ENCODE assay signal across 20 cellular contexts in the genomic region with DNA sequence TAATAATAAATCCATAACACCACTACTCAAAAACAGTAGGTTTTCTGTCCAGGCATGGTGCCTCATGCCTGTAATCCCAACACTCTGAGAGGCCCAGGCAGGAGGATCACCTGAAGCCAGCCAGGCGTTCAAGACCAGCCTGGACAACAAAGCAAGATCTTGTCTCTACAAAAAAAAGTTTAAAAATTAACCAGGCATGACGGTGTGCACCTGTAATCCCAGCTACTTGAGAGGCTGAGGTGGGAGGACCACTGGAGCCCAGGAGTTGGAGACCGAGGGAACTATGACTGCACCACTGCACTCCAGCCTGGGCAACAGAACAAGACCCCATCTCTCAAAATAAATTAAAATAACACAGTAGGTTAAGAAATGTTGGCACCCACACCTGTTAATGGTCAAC. TPM values are rescaled to one million over a fixed set of nuclear protein-coding genes. Genes with fewer than 3 reads are reported as not detected.
A peak's percentile ranks its signal among the peaks of the same experiment; 100 is the strongest.
DNase-seq lines count a peak whose midpoint lies in the region; ATAC-seq and TF ChIP-seq lines count a peak whose summit lies in the region.
"Had no signal": no experiment of that assay in that cellular context is flagged by ENCODE, and none has a peak within 500 bp of the region (broad histone marks: within the 10 kb centered on the region; RNA-seq: fewer than 3 reads in every experiment).

No MANE protein-coding gene starts in this region.

- H2BK120ac ChIP-seq in IMR-90 (ENCODE audit: low read depth, low read length), result no peak overlapping the region

- H2AK9ac ChIP-seq in IMR-90 (replicated peaks; ENCODE audit: low read depth, low read length, poor library complexity), result no peak overlapping the region

- dilution Hi-C loops in IMR-90 (cut with HindIII; ENCODE audit: low sequenced_read_pairs, unreplicated experiment), result no loop called here

- TF ChIP-seq RAD21 in IMR-90 (IDR thresholded peaks at IDR 0.05; ENCODE audit: low read length), result no peak

- H3K27ac ChIP-seq in CD4-positive, alpha-beta T cell (ENCODE audit: low read depth, low read length), result peak overlapping the region; percentile 2
- peak overlapping the region; percentile 7; the same call in 1 of the 2 replicates for H3K27ac ChIP-seq in IMR-90 (ENCODE audit: insufficient read depth, low read length)
- no peak overlapping the region for H3K27ac ChIP-seq in naive thymus-derived CD4-positive, alpha-beta T cell (ENCODE audit: low read depth, low read length)
- H3K27ac ChIP-seq: neutrophil, uterus had no signal

- no peak overlapping the region for H2BK15ac ChIP-seq in IMR-90 (ENCODE audit: low read depth, low read length)

- H3K27me3 ChIP-seq in CD4-positive, alpha-beta T cell (ENCODE audit: control insufficient read depth, insufficient read depth, low read length), result no peaks in the 10 kb centered on the region
- no peaks in the 10 kb centered on the region for H3K27me3 ChIP-seq in IMR-90 (ENCODE audit: control insufficient read depth, insufficient read depth, low read length)
- no peaks in the 10 kb centered on the region for H3K27me3 ChIP-seq in adipocyte (replicated peaks; ENCODE audit: control insufficient read depth, insufficient read depth, low read length)
- no peaks in the 10 kb centered on the region for H3K27me3 ChIP-seq in naive thymus-derived CD4-positive, alpha-beta T cell (ENCODE audit: control insufficient read depth in 2 of 2, insufficient read depth in 2 of 2, low read length in 2 of 2)
- H3K27me3 ChIP-seq: neutrophil, uterus had no signal

- H4K5ac ChIP-seq in IMR-90 (ENCODE audit: low read depth, low read length), result no peak overlapping the region

- no peak overlapping the region for H3K18ac ChIP-seq in IMR-90 (ENCODE audit: low read depth, low read length)

- no peak for TF ChIP-seq CTCF in CD4-positive, alpha-beta T cell (IDR thresholded peaks at IDR 0.05)
- TF ChIP-seq CTCF in IMR-90 (conservative IDR thresholded peaks at IDR 0.05; ENCODE audit: low read depth, low read length) (no peak), natural killer cell (IDR thresholded peaks at IDR 0.05) (no peak)

- CTCF ChIA-PET in CD4-positive, alpha-beta T cell (lab: Charles Lee), result interaction anchor here (1.0 kb wide), 2 partner anchors 45 to 101 kb away, joined by 3 to 5 read pairs; a partner anchor contains a TSS
- CTCF ChIA-PET in IMR-90 (lab: Yijun Ruan, JAX), result no interaction called here
- CTCF ChIA-PET in naive thymus-derived CD4-positive, alpha-beta T cell (lab: Charles Lee), result interaction anchor here (1.0 to 3.8 kb wide), 4 partner anchors 58 to 120 kb away, joined by 3 to 20 read pairs (median 3); no protein-coding TSS in a partner anchor

- H3K36me3 ChIP-seq in IMR-90 (ENCODE audit: control insufficient read depth, insufficient read depth, low read length) (no peaks in the 10 kb centered on the region), adipocyte (ENCODE audit: control insufficient read depth, insufficient read depth, low read length, severe bottlenecking) (no peaks in the 10 kb centered on the region)
- H3K36me3 ChIP-seq in naive thymus-derived CD4-positive, alpha-beta T cell (ENCODE audit: control insufficient read depth in 2 of 3, insufficient read depth in 3 of 3, low read length in 3 of 3), result no peaks in the 10 kb centered on the region
- H3K36me3 ChIP-seq: neutrophil, uterus had no signal

- no peak overlapping the region for H3K9ac ChIP-seq in IMR-90 (ENCODE audit: low read depth, low read length)
- H3K9ac ChIP-seq in adipocyte (ENCODE audit: low read length), result peak overlapping the region; percentile 10

- H2BK20ac ChIP-seq in IMR-90 (ENCODE audit: low read depth, low read length), result no peak overlapping the region

- TF ChIP-seq POLR2A in IMR-90 (IDR thresholded peaks at IDR 0.05; ENCODE audit: low read depth, low read length), result no peak

- in situ Hi-C loops in IMR-90 (cut with MboI; ENCODE audit: low sequenced_read_pairs), result loop anchor here (25.0 kb wide), 1 partner anchor 381 kb away; no protein-coding TSS in a partner anchor

- H3K4me3 Mint-ChIP-seq in CD4-positive, alpha-beta T cell, result no peak overlapping the region
- no peak overlapping the region for H3K4me3 Mint-ChIP-seq in naive thymus-derived CD4-positive, alpha-beta T cell
- no peak overlapping the region for H3K4me3 Mint-ChIP-seq in natural killer cell
- H3K4me3 Mint-ChIP-seq: activated CD4-positive, alpha-beta T cell treated with anti-CD3 and anti-CD28 coated beads, Interleukin-2, amount 10 ng/mL, durations not matched to agents 7 days and 5 days; brain had no signal

- POLR2A ChIA-PET in CD4-positive, alpha-beta T cell (lab: Charles Lee), result interaction anchor here (1.0 kb wide), 1 partner anchor 46 kb away, joined by 4 read pairs; no protein-coding TSS in a partner anchor
- POLR2A ChIA-PET in IMR-90 (lab: Charles Lee; ENCODE audit: unreplicated experiment), result no interaction called here
- POLR2A ChIA-PET in naive thymus-derived CD4-positive, alpha-beta T cell (lab: Charles Lee), result interaction anchor here (0.7 kb wide), 1 partner anchor 43 kb away, joined by 4 read pairs; no protein-coding TSS in a partner anchor

- intact Hi-C loops in CD4-positive, alpha-beta T cell (cut with DNase I, micrococcal nuclease), result loop anchor here (1.0 to 5.0 kb wide), 4 partner anchors 41 to 376 kb away; no protein-coding TSS in a partner anchor
- intact Hi-C loops in IMR-90 (cut with micrococcal nuclease), result loop anchor here (1.0 to 10.0 kb wide), 3 partner anchors 101 to 376 kb away; a partner anchor contains a TSS
- intact Hi-C loops in naive thymus-derived CD4-positive, alpha-beta T cell (cut with micrococcal nuclease), result loop anchor here (1.0 to 2.0 kb wide), 5 partner anchors 46 to 376 kb away; a partner anchor contains a TSS
- intact Hi-C loops in natural killer cell (cut with micrococcal nuclease), result loop anchor here (1.0 kb wide), 2 partner anchors 101 to 375 kb away; no protein-coding TSS in a partner anchor

- H3K4me3 ChIP-seq in IMR-90 (ENCODE audit: insufficient read depth, low read depth, low read length), result no peak overlapping the region
- no peak overlapping the region for H3K4me3 ChIP-seq in adipocyte (ENCODE audit: low read length)
- no peak overlapping the region for H3K4me3 ChIP-seq in naive thymus-derived CD4-positive, alpha-beta T cell (ENCODE audit: low read length)
- H3K4me3 ChIP-seq: uterus had no signal

- H3K4me1 Mint-ChIP-seq in CD4-positive, alpha-beta T cell (ENCODE audit: low read depth), result peaks cover 22% of the 10 kb centered on the region
- peaks cover 7 to 40% (median 32%) of the 10 kb centered on the region in 7 donors for H3K4me1 Mint-ChIP-seq in naive thymus-derived CD4-positive, alpha-beta T cell
- peaks cover 7 to 19% of the 10 kb centered on the region in 2 donors for H3K4me1 Mint-ChIP-seq in natural killer cell

- H3K4me1 ChIP-seq in IMR-90 (ENCODE audit: control insufficient read depth, insufficient read depth, low read length), result no peaks in the 10 kb centered on the region
- H3K4me1 ChIP-seq in adipocyte (ENCODE audit: control insufficient read depth, insufficient read depth, low read length), result peaks cover 11% of the 10 kb centered on the region
- no peaks in the 10 kb centered on the region for H3K4me1 ChIP-seq in naive thymus-derived CD4-positive, alpha-beta T cell (ENCODE audit: control insufficient read depth in 2 of 2, insufficient read depth in 2 of 2, low read length in 2 of 2)
- H3K4me1 ChIP-seq: uterus had no signal

- H3K27me3 Mint-ChIP-seq in CD4-positive, alpha-beta T cell, result no peaks in the 10 kb centered on the region
- no peaks in the 10 kb centered on the region for H3K27me3 Mint-ChIP-seq in naive thymus-derived CD4-positive, alpha-beta T cell
- no peaks in the 10 kb centered on the region for H3K27me3 Mint-ChIP-seq in natural killer cell (ENCODE audit: low read depth in 2 of 2)
- H3K27me3 Mint-ChIP-seq: activated CD4-positive, alpha-beta T cell treated with anti-CD3 and anti-CD28 coated beads, Interleukin-2, amount 10 ng/mL, durations not matched to agents 7 days and 5 days; brain had no signal

- H3K4me2 ChIP-seq in IMR-90 (ENCODE audit: low read depth, low read length), result no peak overlapping the region

- no peak overlapping the region for H3K14ac ChIP-seq in IMR-90 (replicated peaks; ENCODE audit: low read depth, low read length)

- no peak overlapping the region for H3K56ac ChIP-seq in IMR-90 (ENCODE audit: extremely low read depth, insufficient read depth, low read length)

- H2AFZ ChIP-seq in IMR-90 (replicated peaks; ENCODE audit: low read length, poor library complexity), result no peak overlapping the region

- no CpG with 5 or more reads among the region's 3 CpGs for WGBS in IMR-90 (ENCODE audit: extremely low coverage in 2 of 2, insufficient read length in 1 of 2), 2 experiments

- H3K9me1 ChIP-seq in IMR-90 (ENCODE audit: insufficient read depth, low read length), result no peaks in the 10 kb centered on the region

- H3K9me3 ChIP-seq in CD4-positive, alpha-beta T cell (ENCODE audit: control insufficient read depth, low read length), result no peaks in the 10 kb centered on the region
- H3K9me3 ChIP-seq in IMR-90 (ENCODE audit: control insufficient read depth, insufficient read depth, low read length), result no peaks in the 10 kb centered on the region
- H3K9me3 ChIP-seq in adipocyte (ENCODE audit: control insufficient read depth, low read length), result no peaks in the 10 kb centered on the region
- no peaks in the 10 kb centered on the region for H3K9me3 ChIP-seq in naive thymus-derived CD4-positive, alpha-beta T cell (ENCODE audit: control insufficient read depth in 2 of 3, low read length in 3 of 3)
- H3K9me3 ChIP-seq: neutrophil, uterus had no signal

- no peak overlapping the region for H4K8ac ChIP-seq in IMR-90 (ENCODE audit: low read depth in 2 of 2, low read length in 2 of 2)

- ATAC-seq in CD4-positive, alpha-beta T cell (ENCODE audit: poor library complexity), result no peak
- ATAC-seq in IMR-90 (ENCODE audit: low read depth), result no peak
- ATAC-seq in naive thymus-derived CD4-positive, alpha-beta T cell, result no peak
- ATAC-seq in HG03095 (IDR thresholded peaks at IDR 0.05; ENCODE audit: unreplicated experiment), result no peak
- no peak for ATAC-seq in natural killer cell
- ATAC-seq in HG03520 (IDR thresholded peaks at IDR 0.05; ENCODE audit: unreplicated experiment), result no peak
- ATAC-seq in HG03280 (IDR thresholded peaks at IDR 0.05; ENCODE audit: unreplicated experiment), result no peak

- BruUV-seq in IMR-90 (replicated peaks; lab: Mats Ljungman, UMichigan), result no TSS peak

- H3K4ac ChIP-seq in IMR-90 (ENCODE audit: low read depth, low read length), result peak overlapping the region; percentile 29; the same call in 1 of the 2 replicates

- H3K36me3 Mint-ChIP-seq in CD4-positive, alpha-beta T cell (ENCODE audit: low read depth), result peaks cover 4% of the 10 kb centered on the region
- H3K36me3 Mint-ChIP-seq in naive thymus-derived CD4-positive, alpha-beta T cell, result peaks cover 0 to 14% (median 6%) of the 10 kb centered on the region in 5 donors
- no peaks in the 10 kb centered on the region for H3K36me3 Mint-ChIP-seq in natural killer cell

- H3K9me3 Mint-ChIP-seq in CD4-positive, alpha-beta T cell, result no peaks in the 10 kb centered on the region
- H3K9me3 Mint-ChIP-seq in naive thymus-derived CD4-positive, alpha-beta T cell, result peaks cover 0 to 6% (median 0%) of the 10 kb centered on the region in 11 donors
- no peaks in the 10 kb centered on the region for H3K9me3 Mint-ChIP-seq in natural killer cell
- H3K9me3 Mint-ChIP-seq: activated CD4-positive, alpha-beta T cell treated with anti-CD3 and anti-CD28 coated beads, Interleukin-2, amount 10 ng/mL, durations not matched to agents 7 days and 5 days; activated T-helper 2 cell treated with anti-CD3 and anti-CD28 coated beads, Interferon-gamma antibody, Interleukin-2, Interleukin-4, amounts not matched to agents 10 μg/mL and 5 μg/mL and 100 μg/mL, durations not matched to agents 14 hours and 24 hours and 36 hours had no signal

- H2AK5ac ChIP-seq in IMR-90 (ENCODE audit: low read depth, low read length), result peak overlapping the region; percentile 33; the same call in 1 of the 2 replicates

- DNase-seq in CD4-positive, alpha-beta T cell, result no peak
- DNase-seq in IMR-90, result no peak
- no peak for DNase-seq in adipocyte (ENCODE audit: low read depth)
- DNase-seq in naive thymus-derived CD4-positive, alpha-beta T cell, result no peak
- DNase-seq in natural killer cell, result no peak
- DNase-seq: activated CD4-positive, alpha-beta T cell treated with anti-CD3 and anti-CD28 coated beads, Interleukin-2, amount 10 ng/mL, durations not matched to agents 7 days and 5 days; DND-41; effector CD8-positive, alpha-beta T cell; H7; hypothalamus; KG1; NCI-H1694; NCI-H69; uterus had no signal

- H4K20me1 ChIP-seq in IMR-90 (ENCODE audit: insufficient read depth, low read length), result peaks cover 59% of the 10 kb centered on the region

- no peak overlapping the region for H4K91ac ChIP-seq in IMR-90 (ENCODE audit: insufficient read depth, low read depth, low read length)

- no peak overlapping the region for H3K23ac ChIP-seq in IMR-90 (ENCODE audit: low read depth, low read length)

- H3K79me1 ChIP-seq in IMR-90 (ENCODE audit: low read depth in 1 of 2, low read length in 2 of 2), result peaks cover 3 to 47% of the 10 kb centered on the region in 2 experiments; a peak in 3 of 4 replicates

- H3K27ac Mint-ChIP-seq in CD4-positive, alpha-beta T cell, result peak overlapping the region; percentile 33
- H3K27ac Mint-ChIP-seq in naive thymus-derived CD4-positive, alpha-beta T cell, result peak overlapping the region in 7 of 9 donors; percentile 19 to 74 (median 50)
- peak overlapping the region in 1 of 2 donors; percentile 35 for H3K27ac Mint-ChIP-seq in natural killer cell
- H3K27ac Mint-ChIP-seq: activated CD4-positive, alpha-beta T cell treated with anti-CD3 and anti-CD28 coated beads, Interleukin-2, amount 10 ng/mL, durations not matched to agents 7 days and 5 days; brain had no signal

- no peak overlapping the region for H2BK5ac ChIP-seq in IMR-90 (ENCODE audit: low read depth, low read length, poor library complexity, severe bottlenecking)

RNA-seq across cellular contexts. Expression of a gene that starts 44.5 kb away (rescaled TPM):
- 10 to 100 TPM in 1 of 2 experiments, 1 to 10 TPM in 1; 9.8 to 12.1 TPM for total RNA-seq in CD4-positive, alpha-beta T cell
- 4.5 and 5.8 TPM in 2 replicates for total RNA-seq in IMR-90 (2012; rRNA removed)
- 2.5 and 2.7 TPM in 2 replicates for polyA plus RNA-seq in IMR-90 (2012; rRNA removed)
- 0.98 and 1.5 TPM in 2 replicates for polyA plus RNA-seq in IMR-90 (2012; cell fraction: cytosol; rRNA removed)
- 1.9 and 4.1 TPM in 2 replicates for polyA plus RNA-seq in IMR-90 (2012; cell fraction: nucleus; rRNA removed; ENCODE audit: low replicate concordance)
- total RNA-seq in naive thymus-derived CD4-positive, alpha-beta T cell, result 10 to 100 TPM in 4 of 5 experiments, 1 to 10 TPM in 1; 7.9 to 22.0 (median 15.9) TPM
- 10 to 100 TPM; 10.7 to 10.9 TPM for polyA plus RNA-seq in naive thymus-derived CD4-positive, alpha-beta T cell
- total RNA-seq in natural killer cell, result 10 to 100 TPM; 10.6 to 12.7 (median 12.4) TPM

RNA-seq across cellular contexts. Expression of a gene that starts 45.2 kb away (rescaled TPM):
- total RNA-seq in CD4-positive, alpha-beta T cell, result 10 to 100 TPM; 15.1 to 16.9 TPM
- total RNA-seq in IMR-90 (2012; rRNA removed) (66.9 and 78.7 TPM in 2 replicates), natural killer cell (10 to 100 TPM; 19.5 to 34.2 (median 31.1) TPM)
- polyA plus RNA-seq in IMR-90 (2012; rRNA removed), result 8.3 and 10.8 TPM in 2 replicates
- polyA plus RNA-seq in IMR-90 (2012; cell fraction: cytosol; rRNA removed), result 1.9 and 2.4 TPM in 2 replicates
- polyA plus RNA-seq in IMR-90 (2012; cell fraction: nucleus; rRNA removed; ENCODE audit: low replicate concordance), result 3.3 and 21.0 TPM in 2 replicates
- 10 to 100 TPM; 20.4 to 28.7 (median 25.2) TPM for total RNA-seq in naive thymus-derived CD4-positive, alpha-beta T cell
- polyA plus RNA-seq in naive thymus-derived CD4-positive, alpha-beta T cell, result 1 to 10 TPM; 3.5 to 5.8 TPM
